30 cellular contexts compared by ENCODE assay signal in the genomic region with DNA sequence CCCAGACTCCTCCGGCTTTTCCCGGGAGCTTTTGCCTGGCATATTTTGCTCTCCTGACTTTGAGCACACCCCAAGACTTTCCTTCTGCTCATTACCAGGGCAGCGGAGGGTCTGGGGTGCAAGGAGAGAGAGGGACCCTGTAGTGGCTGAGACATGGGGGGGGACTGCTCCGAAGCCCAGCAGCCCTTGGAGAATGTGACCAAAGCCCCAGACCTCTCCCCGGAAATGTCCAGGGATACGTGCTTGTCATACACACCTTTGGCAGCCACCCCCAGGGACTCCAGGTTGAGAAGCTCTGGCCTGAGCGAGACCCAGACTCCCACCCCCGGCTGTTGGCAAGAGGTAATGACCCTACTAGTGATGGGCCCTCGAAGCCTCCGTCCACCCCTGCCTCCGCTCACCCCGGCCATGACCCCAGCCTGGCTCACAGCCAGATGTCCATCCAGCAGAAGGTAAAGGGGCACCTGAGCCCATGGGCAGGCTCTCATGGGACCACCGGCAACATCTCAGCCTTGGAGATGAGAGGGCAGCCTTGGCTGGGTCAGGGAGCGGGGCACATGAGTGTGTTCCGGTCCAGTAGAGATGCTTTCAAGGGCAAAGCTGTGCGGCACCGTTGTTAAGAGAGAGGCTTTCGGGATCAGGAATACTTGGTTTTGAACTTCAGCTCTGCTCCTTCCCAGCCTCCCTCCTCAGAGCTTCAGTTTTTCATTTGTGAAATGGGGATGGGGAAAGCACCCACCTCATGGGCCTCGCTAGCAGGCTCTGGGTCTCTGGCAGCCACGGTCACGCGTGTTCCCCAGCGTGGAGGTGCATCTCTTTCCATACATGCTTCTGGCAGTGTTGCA. TPM values are rescaled to one million over a fixed set of nuclear protein-coding genes. Genes with fewer than 3 reads are reported as not detected.
DNase-seq lines count a peak whose midpoint lies in the region; ATAC-seq, FAIRE-seq and TF ChIP-seq lines count a peak whose summit lies in the region.
"Had no signal": no experiment of that assay in that cellular context is flagged by ENCODE, and none has a peak within 500 bp of the region (broad histone marks: within the 10 kb centered on the region; RNA-seq: fewer than 3 reads in every experiment).

No MANE protein-coding gene starts in this region.

- H3K9ac ChIP-seq in H1 (replicated peaks in 1 of 4; ENCODE audit: extremely low read depth in 1 of 4, low read depth in 3 of 4, low read length in 3 of 4) (no peak overlapping the region), neuronal stem cell (ENCODE audit: low read depth, low read length, poor library complexity) (no peak overlapping the region)
- H3K9ac ChIP-seq: KMS-11 had no signal

- H2BK5ac ChIP-seq in H1 (ENCODE audit: low read depth, low read length) (no peak overlapping the region), neuronal stem cell (ENCODE audit: low read length) (no peak overlapping the region)

- H2AFZ ChIP-seq in H1 (ENCODE audit: low read length) (no peak overlapping the region), neuronal stem cell (ENCODE audit: low read length) (no peak overlapping the region)
- H2AFZ ChIP-seq: GM23338, PC-9 had no signal

- H2BK120ac ChIP-seq in H1 (replicated peaks; ENCODE audit: low read depth, low read length), result no peak overlapping the region
- H2BK120ac ChIP-seq in neuronal stem cell (ENCODE audit: low read depth, low read length), result no peak overlapping the region

- H3K18ac ChIP-seq in H1 (ENCODE audit: extremely low read depth, low read length) (peak overlapping the region; percentile 19; the same call in 1 of the 2 replicates), neuronal stem cell (ENCODE audit: low read length) (peak overlapping the region; percentile 27)

- peak; percentile 27 for DNase-seq in Right ventricle myocardium superior
- no peak for DNase-seq in left ventricle myocardium inferior
- no peak for DNase-seq in H1 (ENCODE audit: low read depth in 1 of 2, low spot score in 2 of 2)
- no peak for DNase-seq in neuronal stem cell (ENCODE audit: low spot score)
- peak; percentile 58 for DNase-seq in upper lobe of right lung
- DNase-seq in GM10266 (ENCODE audit: extremely low spot score), result no peak
- DNase-seq: 8988T; ACHN; BE2C; CD4-positive, CD25-positive, alpha-beta regulatory T cell; HFFc6; IMR-90; MM.1S; NCI-H1048; NCI-H1694; NCI-H2029 treated with DMSO at 0.1 percent for 48 hours; NCI-H446 treated with DMSO at 0.1 percent for 48 hours; NCI-H526; NCI-H82; NK-92 treated with Interleukin-12 subunit alpha and Interleukin-12 subunit beta, amount 100 ng/mL, for 24 hours; PC-9; SHP77 had no signal

- WGBS in H1 (ENCODE audit: extremely low coverage in 1 of 2, insufficient coverage in 1 of 2, insufficient read length in 1 of 2, insufficient replicate concordance in 2 of 2, low coverage in 1 of 2, low lambda C conversion rate in 2 of 2, missing lambda C conversion rate in 1 of 2), 2 experiments, result 91% methylated on average over 23 of the region's 23 CpGs; no CpG with 5 or more reads in 1 of the 2 experiments
- WGBS in neuronal stem cell (ENCODE audit: extremely low coverage in 2 of 2, insufficient read length in 2 of 2, insufficient replicate concordance in 1 of 2), 2 donors, result no CpG with 5 or more reads among the region's 23 CpGs

- ATAC-seq in Right ventricle myocardium superior (ENCODE audit: poor library complexity), result no peak
- ATAC-seq in upper lobe of right lung, result no peak
- ATAC-seq in HG03354 (IDR thresholded peaks at IDR 0.05; ENCODE audit: poor library complexity, severe bottlenecking, unreplicated experiment), result no peak
- ATAC-seq in GM21576 (IDR thresholded peaks at IDR 0.05; ENCODE audit: unreplicated experiment), result no peak
- ATAC-seq: GM23338 had no signal

- H3K4ac ChIP-seq in H1 (replicated peaks; ENCODE audit: insufficient read length, low read depth, low read length), result no peak overlapping the region
- H3K4ac ChIP-seq in neuronal stem cell (ENCODE audit: low read length), result no peak overlapping the region

- H3K4me3 ChIP-seq in left ventricle myocardium inferior (no peak overlapping the region), H1 (ENCODE audit: extremely low read depth in 1 of 4, insufficient read depth in 2 of 4, low read depth in 3 of 4, low read length in 4 of 4) (no peak overlapping the region), neuronal stem cell (ENCODE audit: low read length in 2 of 2) (no peak overlapping the region), upper lobe of right lung (no peak overlapping the region)
- H3K4me3 ChIP-seq: GM23338, HAP-1, PC-9 had no signal

- no peak overlapping the region for H3K56ac ChIP-seq in H1 (replicated peaks; ENCODE audit: insufficient read length, low read depth, low read length)

- H3K23me2 ChIP-seq in H1 (ENCODE audit: low read depth, low read length), result no peaks in the 10 kb centered on the region

- no peak overlapping the region for H4K91ac ChIP-seq in H1 (replicated peaks; ENCODE audit: insufficient read length, low read length)
- H4K91ac ChIP-seq in neuronal stem cell (ENCODE audit: low read depth, low read length, poor library complexity), result no peak overlapping the region

- H4K5ac ChIP-seq in H1 (ENCODE audit: insufficient read length, low read depth, low read length), result no peak overlapping the region

- H3K14ac ChIP-seq in H1 (ENCODE audit: insufficient read length), result no peak overlapping the region
- H3K14ac ChIP-seq in neuronal stem cell (ENCODE audit: low read length), result no peak overlapping the region

- H2BK12ac ChIP-seq in H1 (ENCODE audit: low read depth, low read length) (0 out of 2 replicates have a peak overlapping the region, but pooled peaks have one; percentile 27), neuronal stem cell (ENCODE audit: low read length) (no peak overlapping the region)

- TF ChIP-seq CTCF in left ventricle myocardium inferior (IDR thresholded peaks at IDR 0.05; ENCODE audit: borderline replicate concordance) (no peak), H1 (IDR thresholded peaks at IDR 0.05; ENCODE audit: control extremely low read depth in 1 of 3, insufficient read depth in 1 of 3, low read depth in 1 of 3, low read length in 3 of 3) (no peak), upper lobe of right lung (IDR thresholded peaks at IDR 0.05) (no peak), GM10266 (IDR thresholded peaks at IDR 0.05; ENCODE audit: control insufficient read depth, insufficient read depth, low read depth, missing control alignments) (no peak)

- intact Hi-C loops in Right ventricle myocardium superior (cut with DNase I), result no loop called here
- intact Hi-C loops in left ventricle myocardium inferior (cut with micrococcal nuclease), result no loop called here
- intact Hi-C loops in upper lobe of right lung (cut with DNase I), result no loop called here

- H3K79me1 ChIP-seq in H1 (ENCODE audit: low read depth, low read length) (no peaks in the 10 kb centered on the region), neuronal stem cell (ENCODE audit: low read depth, low read length) (no peaks in the 10 kb centered on the region)

- TF ChIP-seq EP300 in H1 (IDR thresholded peaks at IDR 0.05; ENCODE audit: borderline replicate concordance in 1 of 2, low read depth in 2 of 2, low read length in 2 of 2), result no peak

- no peak overlapping the region for H4K8ac ChIP-seq in H1 (ENCODE audit: extremely low read depth, insufficient read depth, low read length)
- H4K8ac ChIP-seq in neuronal stem cell (ENCODE audit: low read depth, low read length), result no peak overlapping the region

- H3K79me2 ChIP-seq in H1 (ENCODE audit: control insufficient read depth in 1 of 2, insufficient read depth in 2 of 2, low read length in 2 of 2), result no peaks in the 10 kb centered on the region

- H3K9me3 ChIP-seq in left ventricle myocardium inferior (replicated peaks) (no peaks in the 10 kb centered on the region), H1 (ENCODE audit: insufficient read depth in 2 of 2, low read depth in 1 of 2, low read length in 1 of 2) (no peaks in the 10 kb centered on the region), neuronal stem cell (replicated peaks in 1 of 2; ENCODE audit: control insufficient read depth in 2 of 2, insufficient read depth in 1 of 2, low read depth in 1 of 2, low read length in 2 of 2) (no peaks in the 10 kb centered on the region), upper lobe of right lung (no peaks in the 10 kb centered on the region)
- H3K9me3 ChIP-seq: BE2C, HAP-1 had no signal

- H2AK5ac ChIP-seq in H1 (ENCODE audit: low read depth, low read length) (0 out of 2 replicates have a peak overlapping the region, but pooled peaks have one; percentile 13), neuronal stem cell (ENCODE audit: low read depth, low read length) (no peak overlapping the region)

- no peak for TF ChIP-seq POLR2A in H1 (IDR thresholded peaks at IDR 0.05; ENCODE audit: control extremely low read depth in 1 of 2, low read depth in 2 of 2, low read length in 2 of 2)

- H3K23ac ChIP-seq in H1 (ENCODE audit: insufficient read length) (no peak overlapping the region), neuronal stem cell (ENCODE audit: low read depth, low read length, poor library complexity) (no peak overlapping the region)

- POLR2A ChIA-PET in H1 (lab: Charles Lee; ENCODE audit: partially characterized antibody), result no interaction called here

- H3K4me2 ChIP-seq in H1 (ENCODE audit: insufficient read depth in 1 of 2, low read depth in 2 of 2, low read length in 2 of 2), result no peak overlapping the region
- H3K4me2 ChIP-seq in neuronal stem cell (ENCODE audit: insufficient read depth, low read length, poor library complexity, severe bottlenecking), result no peak overlapping the region
- H3K4me2 ChIP-seq: GM23338, KMS-11, PC-9 had no signal

- FAIRE-seq in H1 (lab: Jason Lieb, UNC), result no peak
- FAIRE-seq: D721Med had no signal

- H3K27ac ChIP-seq in left ventricle myocardium inferior (replicated peaks) (no peak overlapping the region), H1 (ENCODE audit: low read depth, low read length) (no peak overlapping the region), neuronal stem cell (replicated peaks; ENCODE audit: low read length) (no peak overlapping the region), upper lobe of right lung (no peak overlapping the region)
- H3K27ac ChIP-seq: KMS-11, PC-9 had no signal

- no peak for TF ChIP-seq RAD21 in H1 (IDR thresholded peaks at IDR 0.05 in 1 of 2, conservative IDR thresholded peaks at IDR 0.05 in 1 of 2; ENCODE audit: low read depth in 2 of 2, low read length in 2 of 2)

- H3K4me1 ChIP-seq in left ventricle myocardium inferior (peaks cover 12% of the 10 kb centered on the region), H1 (replicated peaks in 1 of 4; ENCODE audit: control insufficient read depth in 3 of 4, insufficient read depth in 4 of 4, low read length in 3 of 4) (peaks cover 0 to 24% (median 12%) of the 10 kb centered on the region in 4 experiments; a peak in 4 of 7 replicates), neuronal stem cell (ENCODE audit: control insufficient read depth in 2 of 2, insufficient read depth in 1 of 2, low read depth in 1 of 2, low read length in 2 of 2) (peaks cover 0 to 25% of the 10 kb centered on the region in 2 donors), upper lobe of right lung (no peaks in the 10 kb centered on the region)
- H3K4me1 ChIP-seq: BE2C, HAP-1 had no signal

- CTCF ChIA-PET in H1 (lab: Charles Lee; ENCODE audit: partially characterized antibody), result interaction anchor here (1.0 to 2.5 kb wide), 4 partner anchors 9 to 29 kb away, joined by 4 to 8 read pairs (median 6); no protein-coding TSS in a partner anchor

- H3K36me3 ChIP-seq in left ventricle myocardium inferior (no peaks in the 10 kb centered on the region), H1 (ENCODE audit: control insufficient read depth in 2 of 4, insufficient read depth in 4 of 4, low read length in 3 of 4) (no peaks in the 10 kb centered on the region), neuronal stem cell (replicated peaks in 1 of 2; ENCODE audit: control insufficient read depth in 2 of 2, insufficient read depth in 2 of 2, low read length in 2 of 2) (no peaks in the 10 kb centered on the region), upper lobe of right lung (no peaks in the 10 kb centered on the region)
- H3K36me3 ChIP-seq: BE2C, HAP-1 had no signal

- H4K20me1 ChIP-seq in H1 (replicated peaks in 1 of 2; ENCODE audit: control insufficient read depth in 1 of 2, insufficient read depth in 2 of 2, low read length in 2 of 2), result no peaks in the 10 kb centered on the region

- H2BK15ac ChIP-seq in H1 (ENCODE audit: low read length), result no peak overlapping the region
- H2BK15ac ChIP-seq in neuronal stem cell (ENCODE audit: low read length), result peak overlapping the region; percentile 3

- H3K27me3 ChIP-seq in left ventricle myocardium inferior (ENCODE audit: low read depth), result peaks cover 7% of the 10 kb centered on the region
- no peaks in the 10 kb centered on the region for H3K27me3 ChIP-seq in H1 (replicated peaks in 1 of 4; ENCODE audit: control insufficient read depth in 3 of 4, extremely low read depth in 1 of 4, insufficient read depth in 3 of 4, low read length in 3 of 4)
- H3K27me3 ChIP-seq in neuronal stem cell (ENCODE audit: control insufficient read depth in 3 of 3, insufficient read depth in 3 of 3, low read depth in 1 of 3, low read length in 3 of 3), result no peaks in the 10 kb centered on the region
- no peaks in the 10 kb centered on the region for H3K27me3 ChIP-seq in upper lobe of right lung
- H3K27me3 ChIP-seq: BE2C had no signal

- no peak overlapping the region for H2BK20ac ChIP-seq in H1 (ENCODE audit: low read length)

RNA-seq across cellular contexts. Expression of a gene that starts 2.0 kb away (rescaled TPM):
- not detected for total RNA-seq in Right ventricle myocardium superior
- total RNA-seq in left ventricle myocardium inferior, result not detected
- total RNA-seq in H1 (2021; fragmentation: NEBNext Ultra II Directional; extraction: Animal tissue kit (Norgen Biotek cat#: 25700)), result not detected in 2 replicates
- 0.03 TPM in 2 replicates for polyA plus RNA-seq in H1 (2011; rRNA removed)
- 0.03 TPM for polyA plus RNA-seq in H1 (2011; cell fraction: cytosol; rRNA removed)
- polyA plus RNA-seq in H1 (2011; cell fraction: nucleus; rRNA removed), result 0.09 TPM
- 0.03 TPM in 1 of 4 replicates, not detected in the others for polyA plus RNA-seq in H1 (2012, experiment 1 of 2)
- polyA plus RNA-seq in H1 (2012, experiment 2 of 2), result not detected
- polyA plus RNA-seq in H1 (2013, experiment 1 of 2), result 0.02 TPM
- 0.04 TPM for polyA plus RNA-seq in H1 (2013, experiment 2 of 2)
- polyA minus RNA-seq in H1 (2011; rRNA and poly(A)+ RNA removed), result 0.07 TPM in 1 of 2 replicates, not detected in the other
- polyA minus RNA-seq in H1 (2011; cell fraction: cytosol; rRNA and poly(A)+ RNA removed), result not detected
- not detected for polyA minus RNA-seq in H1 (2011; cell fraction: nucleus; rRNA and poly(A)+ RNA removed)
- polyA plus RNA-seq in neuronal stem cell (2013, experiment 1 of 2), result 0.01 TPM
- not detected for polyA plus RNA-seq in neuronal stem cell (2013, experiment 2 of 2)
- 0.14 TPM for total RNA-seq in upper lobe of right lung
- total RNA-seq: CD4-positive, CD25-positive, alpha-beta regulatory T cell; GM23338; HFFc6; IMR-90; RPMI7951; SK-MEL-5 had no signal
- polyA plus RNA-seq: CD4-positive, CD25-positive, alpha-beta regulatory T cell; GM23338; IMR-90 had no signal

Comparison
In these comparisons a context has a peak if more than half of its experiments do, and no peak if none do; other contexts are left out.
1. DNase-seq: peak in Right ventricle myocardium superior (single experiment) and upper lobe of right lung (single experiment); none in left ventricle myocardium inferior (single experiment), H1 (0 of 2), neuronal stem cell (single experiment) and GM10266 (single experiment).